In genomic region chr1:52769346-52770033, GRCh38 we compare ENCODE assay signal across 16 cellular contexts.
"Had no signal": no experiment of that assay in that cellular context is flagged by ENCODE, and none has a peak within 500 bp of the region (broad histone marks: within the 10 kb centered on the region; RNA-seq: fewer than 3 reads in every experiment).

No MANE protein-coding gene starts in this region.

- H3K27ac ChIP-seq: ascending aorta, esophagus squamous epithelium, foreskin keratinocyte, left lung, testis had no signal

- H3K9me3 ChIP-seq: ascending aorta, esophagus squamous epithelium, left lung, testis had no signal

- DNase-seq: activated CD4-positive, alpha-beta T cell treated with anti-CD3 and anti-CD28 coated beads for 48 hours; activated CD8-positive, alpha-beta memory T cell treated with anti-CD3 and anti-CD28 coated beads, Interleukin-2, amount 50 U/mL, for 48 hours; activated CD8-positive, alpha-beta T cell treated with anti-CD3 and anti-CD28 coated beads, Interleukin-2, amount 10 ng/mL, durations not matched to agents 7 days and 5 days; esophagus squamous epithelium; foreskin keratinocyte; head of caudate nucleus; left lung; mesenchymal stem cell; occipital lobe; stimulated activated CD4-positive, alpha-beta T cell treated with anti-CD3 and anti-CD28 coated beads, Interleukin-4, amount 100 ng/mL, for 24 hours; stimulated activated naive CD8-positive, alpha-beta T cell treated with anti-CD3 and anti-CD28 coated beads, Interleukin-15, amount 100 ng/mL, for 72 hours; testis had no signal

- FAIRE-seq: bronchial epithelial cell, colon, islet of Langerhans had no signal

- H3K27me3 ChIP-seq: ascending aorta, esophagus squamous epithelium, foreskin keratinocyte, left lung, testis had no signal

- H3K4me3 ChIP-seq: ascending aorta, esophagus squamous epithelium, left lung, testis had no signal

- H3K4me1 ChIP-seq: ascending aorta, esophagus squamous epithelium, foreskin keratinocyte, left lung, testis had no signal

- ATAC-seq: activated CD8-positive, alpha-beta T cell treated with anti-CD3 and anti-CD28 coated beads, Interleukin-2, amount 10 ng/mL, durations not matched to agents 7 days and 5 days; foreskin keratinocyte; left lung; stimulated activated naive CD8-positive, alpha-beta T cell treated with anti-CD3 and anti-CD28 coated beads, Interleukin-15, amount 100 ng/mL, for 72 hours had no signal
